In the genomic region with DNA sequence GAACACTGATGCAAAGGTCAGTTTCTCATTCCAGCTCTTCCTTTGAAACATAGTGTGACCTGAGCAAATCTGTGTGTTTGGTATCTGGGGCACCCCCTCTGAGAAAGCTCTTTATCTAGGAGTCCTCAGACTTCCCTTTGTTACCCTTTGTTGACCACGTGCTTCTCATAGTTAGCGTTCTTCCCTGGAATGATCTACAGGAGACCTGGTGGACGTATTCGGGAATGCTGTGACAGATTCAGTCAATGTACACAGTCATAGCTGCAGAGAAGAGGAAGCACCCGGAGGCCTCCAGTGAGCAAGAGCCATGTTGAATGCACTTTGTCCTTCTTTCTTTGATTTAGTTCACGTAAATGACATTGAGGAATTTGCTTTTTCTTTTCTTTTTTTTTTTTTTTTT, we compare ENCODE assay signal across 1 cellular context.
TF ChIP-seq lines count a peak whose summit lies in the region.

No MANE protein-coding gene starts in this region.

TF ChIP-seq in HepG2, 621 proteins besides CTCF, POLR2A, EP300 and RAD21 (continued from another document and continues in another):
- TF ChIP-seq KIAA2018 (CRISPR knock-in tag; IDR thresholded peaks at IDR 0.05; ENCODE audit: borderline replicate concordance) (no peak), CENPX (CRISPR knock-in tag; IDR thresholded peaks at IDR 0.05) (no peak), EHMT2 (IDR thresholded peaks at IDR 0.05; ENCODE audit: borderline replicate concordance, low read depth, low read length) (no peak), ERF (CRISPR knock-in tag; IDR thresholded peaks at IDR 0.05) (peak; percentile 64; the same call in 1 of the 2 replicates), ZXDC (CRISPR knock-in tag; IDR thresholded peaks at IDR 0.05) (no peak), ZNF12 (CRISPR knock-in tag; IDR thresholded peaks at IDR 0.05) (0 out of 2 replicates have a peak, but pooled peaks have one; percentile 34), SP5 (CRISPR knock-in tag; IDR thresholded peaks at IDR 0.05; ENCODE audit: borderline replicate concordance, low read depth) (no peak), ELF3 (CRISPR knock-in tag; IDR thresholded peaks at IDR 0.05) (peak; percentile 44), IKZF1 (IDR thresholded peaks at IDR 0.05) (no peak), NKX3-1 (CRISPR knock-in tag; IDR thresholded peaks at IDR 0.05) (no peak), ZSCAN30 (CRISPR knock-in tag; IDR thresholded peaks at IDR 0.05) (no peak), LRRFIP1 (CRISPR knock-in tag; conservative IDR thresholded peaks at IDR 0.05) (no peak), HNRNPH1 (optimal IDR thresholded peaks at IDR 0.05; ENCODE audit: low read depth, low read length) (no peak), FOXJ3 (CRISPR knock-in tag; IDR thresholded peaks at IDR 0.05; ENCODE audit: borderline replicate concordance) (peak; percentile 38; the same call in 1 of the 2 replicates), ZSCAN21 (CRISPR knock-in tag; IDR thresholded peaks at IDR 0.05; ENCODE audit: borderline replicate concordance) (no peak), ZFYVE20 (CRISPR knock-in tag; IDR thresholded peaks at IDR 0.05; ENCODE audit: borderline replicate concordance, low read depth) (no peak), ZNF317 (CRISPR knock-in tag; IDR thresholded peaks at IDR 0.05) (peak; percentile 96), RCOR2 (CRISPR knock-in tag; IDR thresholded peaks at IDR 0.05) (no peak), MIER2 (CRISPR knock-in tag; IDR thresholded peaks at IDR 0.05) (no peak), KDM2A (CRISPR knock-in tag; IDR thresholded peaks at IDR 0.05; ENCODE audit: borderline replicate concordance, low read depth) (0 out of 2 replicates have a peak, but pooled peaks have one; percentile 33), MYC (CRISPR knock-in tag; IDR thresholded peaks at IDR 0.05; ENCODE audit: borderline replicate concordance) (peak; percentile 41), ZNF572 (CRISPR knock-in tag; IDR thresholded peaks at IDR 0.05) (no peak), BRCA1 (CRISPR knock-in tag; IDR thresholded peaks at IDR 0.05) (no peak), SRSF1 (optimal IDR thresholded peaks at IDR 0.05; ENCODE audit: low read depth, low read length) (no peak), POGZ (CRISPR knock-in tag; IDR thresholded peaks at IDR 0.05) (0 out of 2 replicates have a peak, but pooled peaks have one; percentile 17), ZFP36L2 (CRISPR knock-in tag; IDR thresholded peaks at IDR 0.05) (no peak), ZNF773 (CRISPR knock-in tag; IDR thresholded peaks at IDR 0.05; ENCODE audit: borderline replicate concordance) (no peak), ZKSCAN1 (IDR thresholded peaks at IDR 0.05; ENCODE audit: low read length) (no peak), PTBP1 (IDR thresholded peaks at IDR 0.05; ENCODE audit: low read depth, low read length, poor library complexity, severe bottlenecking) (no peak), RFXANK (CRISPR knock-in tag; IDR thresholded peaks at IDR 0.05) (no peak), HOMEZ (CRISPR knock-in tag; IDR thresholded peaks at IDR 0.05; ENCODE audit: low read depth) (0 out of 2 replicates have a peak, but pooled peaks have one; percentile 40), ZNF83 (CRISPR knock-in tag; IDR thresholded peaks at IDR 0.05; ENCODE audit: borderline replicate concordance) (no peak), IRF2 (CRISPR knock-in tag; IDR thresholded peaks at IDR 0.05) (no peak; the same call in 1 of the 2 replicates), ZNF674 (CRISPR knock-in tag; IDR thresholded peaks at IDR 0.05; ENCODE audit: low read depth) (no peak), ZBTB3 (CRISPR knock-in tag; IDR thresholded peaks at IDR 0.05; ENCODE audit: borderline replicate concordance, low read depth) (no peak), THYN1 (CRISPR knock-in tag; IDR thresholded peaks at IDR 0.05; ENCODE audit: borderline replicate concordance, low read depth) (no peak), ZNF549 (CRISPR knock-in tag; IDR thresholded peaks at IDR 0.05) (no peak), MED13 (CRISPR knock-in tag; IDR thresholded peaks at IDR 0.05) (no peak), ZSCAN12 (CRISPR knock-in tag; IDR thresholded peaks at IDR 0.05) (no peak), SIN3A (IDR thresholded peaks at IDR 0.05; ENCODE audit: borderline replicate concordance, low read depth, low read length) (peak; percentile 58; the same call in 1 of the 2 replicates), SIX1 (CRISPR knock-in tag; IDR thresholded peaks at IDR 0.05; ENCODE audit: borderline replicate concordance) (no peak), ZNF841 (CRISPR knock-in tag; IDR thresholded peaks at IDR 0.05; ENCODE audit: borderline replicate concordance) (no peak)
- TF ChIP-seq, protein P1, sequence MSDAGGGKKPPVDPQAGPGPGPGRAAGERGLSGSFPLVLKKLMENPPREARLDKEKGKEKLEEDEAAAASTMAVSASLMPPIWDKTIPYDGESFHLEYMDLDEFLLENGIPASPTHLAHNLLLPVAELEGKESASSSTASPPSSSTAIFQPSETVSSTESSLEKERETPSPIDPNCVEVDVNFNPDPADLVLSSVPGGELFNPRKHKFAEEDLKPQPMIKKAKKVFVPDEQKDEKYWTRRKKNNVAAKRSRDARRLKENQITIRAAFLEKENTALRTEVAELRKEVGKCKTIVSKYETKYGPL (CRISPR knock-in tag; IDR thresholded peaks at IDR 0.05): no peak
- TF ChIP-seq, protein P2, sequence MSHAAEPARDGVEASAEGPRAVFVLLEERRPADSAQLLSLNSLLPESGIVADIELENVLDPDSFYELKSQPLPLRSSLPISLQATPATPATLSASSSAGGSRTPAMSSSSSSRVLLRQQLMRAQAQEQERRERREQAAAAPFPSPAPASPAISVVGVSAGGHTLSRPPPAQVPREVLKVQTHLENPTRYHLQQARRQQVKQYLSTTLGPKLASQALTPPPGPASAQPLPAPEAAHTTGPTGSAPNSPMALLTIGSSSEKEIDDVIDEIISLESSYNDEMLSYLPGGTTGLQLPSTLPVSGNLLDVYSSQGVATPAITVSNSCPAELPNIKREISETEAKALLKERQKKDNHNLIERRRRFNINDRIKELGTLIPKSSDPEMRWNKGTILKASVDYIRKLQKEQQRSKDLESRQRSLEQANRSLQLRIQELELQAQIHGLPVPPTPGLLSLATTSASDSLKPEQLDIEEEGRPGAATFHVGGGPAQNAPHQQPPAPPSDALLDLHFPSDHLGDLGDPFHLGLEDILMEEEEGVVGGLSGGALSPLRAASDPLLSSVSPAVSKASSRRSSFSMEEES (CRISPR knock-in tag; IDR thresholded peaks at IDR 0.05): peak; percentile 76
- TF ChIP-seq, protein P3, sequence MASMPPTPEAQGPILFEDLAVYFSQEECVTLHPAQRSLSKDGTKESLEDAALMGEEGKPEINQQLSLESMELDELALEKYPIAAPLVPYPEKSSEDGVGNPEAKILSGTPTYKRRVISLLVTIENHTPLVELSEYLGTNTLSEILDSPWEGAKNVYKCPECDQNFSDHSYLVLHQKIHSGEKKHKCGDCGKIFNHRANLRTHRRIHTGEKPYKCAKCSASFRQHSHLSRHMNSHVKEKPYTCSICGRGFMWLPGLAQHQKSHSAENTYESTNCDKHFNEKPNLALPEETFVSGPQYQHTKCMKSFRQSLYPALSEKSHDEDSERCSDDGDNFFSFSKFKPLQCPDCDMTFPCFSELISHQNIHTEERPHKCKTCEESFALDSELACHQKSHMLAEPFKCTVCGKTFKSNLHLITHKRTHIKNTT (CRISPR knock-in tag; IDR thresholded peaks at IDR 0.05): no peak
- TF ChIP-seq, protein P4, sequence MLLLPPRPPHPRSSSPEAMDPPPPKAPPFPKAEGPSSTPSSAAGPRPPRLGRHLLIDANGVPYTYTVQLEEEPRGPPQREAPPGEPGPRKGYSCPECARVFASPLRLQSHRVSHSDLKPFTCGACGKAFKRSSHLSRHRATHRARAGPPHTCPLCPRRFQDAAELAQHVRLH (CRISPR knock-in tag; IDR thresholded peaks at IDR 0.05; ENCODE audit: borderline replicate concordance, low read depth): no peak
